Comparison of ENCODE assay signal across 8 cellular contexts in the genomic region with DNA sequence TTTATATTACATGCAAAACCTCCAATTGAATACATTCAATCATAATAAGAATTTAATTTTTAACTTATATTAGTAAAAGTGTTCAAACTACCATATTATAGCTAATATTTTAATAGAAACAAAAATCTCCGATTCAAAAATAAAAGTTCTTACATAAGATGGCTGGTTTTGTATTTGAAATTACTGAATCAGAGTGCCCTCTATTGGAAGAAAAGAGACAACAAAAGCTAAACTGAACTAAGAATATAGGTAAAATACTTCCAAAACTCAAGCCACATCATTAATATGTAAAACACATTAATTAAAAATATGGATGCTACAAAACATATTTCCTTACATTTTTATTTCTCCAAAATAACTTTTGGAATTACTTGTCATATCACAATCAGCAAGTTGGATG.
DNase-seq lines count a peak whose midpoint lies in the region; ATAC-seq and TF ChIP-seq lines count a peak whose summit lies in the region.

No MANE protein-coding gene starts in this region.

- no peak overlapping the region for H2BK12ac ChIP-seq in mesenchymal stem cell (ENCODE audit: low read length in 2 of 2)

- no peaks in the 10 kb centered on the region for H3K9me3 ChIP-seq in mesenchymal stem cell (ENCODE audit: control insufficient read depth, low read length)

- no peak overlapping the region for H3K14ac ChIP-seq in mesenchymal stem cell (ENCODE audit: low read length in 2 of 2)

- H3K4me1 Mint-ChIP-seq in immature natural killer cell = no peaks in the 10 kb centered on the region

- H2BK15ac ChIP-seq in mesenchymal stem cell (ENCODE audit: low read depth, poor library complexity, severe bottlenecking) = no peak overlapping the region

- no peak overlapping the region for H2BK5ac ChIP-seq in mesenchymal stem cell (ENCODE audit: low read depth, low read length, poor library complexity, severe bottlenecking)

- peak overlapping the region; percentile 83 for H3K9ac ChIP-seq in mesenchymal stem cell (ENCODE audit: low read length)

- H3K27ac Mint-ChIP-seq in immature natural killer cell = no peak overlapping the region

- in situ Hi-C loops in astrocyte of the cerebellum (cut with HindIII; ENCODE audit: low sequenced_read_pairs) = no loop called here

- no peaks in the 10 kb centered on the region for H3K36me3 Mint-ChIP-seq in immature natural killer cell

- H4K91ac ChIP-seq in mesenchymal stem cell (ENCODE audit: low read length) = no peak overlapping the region

- no peaks in the 10 kb centered on the region for H3K27me3 Mint-ChIP-seq in immature natural killer cell (ENCODE audit: low read depth in 3 of 3)

- H3K4me3 Mint-ChIP-seq in immature natural killer cell = no peak overlapping the region

- H2AFZ ChIP-seq in mesenchymal stem cell (ENCODE audit: low read depth, low read length) = no peak overlapping the region

- WGBS in mesenchymal stem cell = no CpG with 5 or more reads among the region's 1 CpG

- H3K4me3 ChIP-seq in astrocyte of the cerebellum (ENCODE audit: low read depth, low read length) (no peak overlapping the region), mesenchymal stem cell (ENCODE audit: insufficient read depth in 1 of 2, low read depth in 1 of 2, low read length in 2 of 2) (no peak overlapping the region)

- TF ChIP-seq CTCF in astrocyte of the cerebellum (IDR thresholded peaks at IDR 0.05; ENCODE audit: low read depth, low read length, missing control alignments) = peak; percentile 16

- ATAC-seq in GM19452 (IDR thresholded peaks at IDR 0.05; ENCODE audit: unreplicated experiment) = no peak

- H2AK5ac ChIP-seq in mesenchymal stem cell (ENCODE audit: low read length, severe bottlenecking) = no peak overlapping the region

- no peak overlapping the region for H3K4me2 ChIP-seq in mesenchymal stem cell (ENCODE audit: low read length, poor library complexity, severe bottlenecking)

- no peak overlapping the region for H3K4ac ChIP-seq in mesenchymal stem cell (ENCODE audit: low read depth in 1 of 2, low read length in 2 of 2)

- no peaks in the 10 kb centered on the region for H3K27me3 ChIP-seq in mesenchymal stem cell (ENCODE audit: control insufficient read depth in 1 of 2, insufficient read depth in 1 of 2, low read length in 2 of 2)

- H3K27ac ChIP-seq in mesenchymal stem cell (ENCODE audit: low read length, poor library complexity, severe bottlenecking) = no peak overlapping the region

- H3K9me3 Mint-ChIP-seq in immature natural killer cell = peaks cover 0 to 8% (median 2%) of the 10 kb centered on the region in 6 donors

- no peak overlapping the region for H4K8ac ChIP-seq in mesenchymal stem cell (ENCODE audit: low read length)

- H3K79me1 ChIP-seq in mesenchymal stem cell (replicated peaks; ENCODE audit: low read length, poor library complexity, severe bottlenecking) = no peaks in the 10 kb centered on the region

- no peak overlapping the region for H3K18ac ChIP-seq in mesenchymal stem cell (ENCODE audit: low read depth in 1 of 2, low read length in 2 of 2)

- H2BK120ac ChIP-seq in mesenchymal stem cell (ENCODE audit: low read depth, low read length) = no peak overlapping the region

- H3K4me1 ChIP-seq in mesenchymal stem cell (ENCODE audit: control insufficient read depth, insufficient read depth, low read depth, low read length) = no peaks in the 10 kb centered on the region

- no peaks in the 10 kb centered on the region for H3K36me3 ChIP-seq in mesenchymal stem cell (ENCODE audit: control insufficient read depth in 1 of 2, insufficient read depth in 2 of 2, low read depth in 1 of 2, low read length in 2 of 2)

- peak; percentile 31 for DNase-seq in DMS53 treated with DMSO at 0.1 percent for 48 hours (lab: John Stamatoyannopoulos, UW; ENCODE audit: unreplicated experiment)
- peak; percentile 61 for DNase-seq in NAMALWA (ENCODE audit: low spot score)
- no peak for DNase-seq in astrocyte of the cerebellum (ENCODE audit: low read depth)
- peak; percentile 23 for DNase-seq in mesenchymal stem cell
- no peak for DNase-seq in T1000 (lab: John Stamatoyannopoulos, UW)
- DNase-seq in activated CD8-positive, alpha-beta memory T cell treated with anti-CD3 and anti-CD28 coated beads for 24 hours = no peak
- no peak for DNase-seq in immature natural killer cell

- H3K23ac ChIP-seq in mesenchymal stem cell (ENCODE audit: low read length in 2 of 2) = no peak overlapping the region

Comparison
In these comparisons a context has a peak if more than half of its experiments do, and no peak if none do; other contexts are left out.
1. DNase-seq: peak in DMS53 treated with DMSO at 0.1 percent for 48 hours (single experiment), NAMALWA (single experiment) and mesenchymal stem cell (single experiment); none in astrocyte of the cerebellum (single experiment), T1000 (single experiment), activated CD8-positive, alpha-beta memory T cell treated with anti-CD3 and anti-CD28 coated beads for 24 hours (single experiment) and immature natural killer cell (0 of 3).